ENCODE assay signal across 4 cellular contexts in the genomic region with DNA sequence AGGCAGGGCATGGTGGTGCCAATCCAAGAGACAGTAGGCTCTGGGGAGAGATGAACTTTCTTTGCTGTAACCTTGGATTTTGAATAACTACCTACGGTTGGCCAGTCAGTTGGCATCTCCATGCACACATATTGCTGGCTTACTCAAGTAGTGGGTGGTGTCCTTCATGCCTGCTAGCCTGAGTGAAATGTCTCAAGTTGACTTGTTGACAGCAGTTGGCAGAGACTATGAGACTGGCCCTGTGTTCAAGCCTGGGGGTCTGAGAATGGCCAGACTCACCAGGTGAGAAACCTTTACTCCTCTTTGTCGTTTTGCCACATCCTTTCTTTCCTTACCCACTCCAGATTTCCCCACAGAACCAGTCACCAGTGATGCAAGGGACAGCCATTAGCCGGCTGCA.
"Had no signal": no experiment of that assay in that cellular context is flagged by ENCODE, and none has a peak within 500 bp of the region (broad histone marks: within the 10 kb centered on the region; RNA-seq: fewer than 3 reads in every experiment).

No MANE protein-coding gene starts in this region.

- ATAC-seq: GM23338 had no signal

- H2AFZ ChIP-seq: GM23338 had no signal

- H3K4me2 ChIP-seq: GM23338 had no signal

- H3K4me3 ChIP-seq: GM23338 had no signal

- DNase-seq: H9, HCEC 1CT, IMR-90 had no signal
